ENCODE assay signal across 26 cellular contexts in the genomic region with DNA sequence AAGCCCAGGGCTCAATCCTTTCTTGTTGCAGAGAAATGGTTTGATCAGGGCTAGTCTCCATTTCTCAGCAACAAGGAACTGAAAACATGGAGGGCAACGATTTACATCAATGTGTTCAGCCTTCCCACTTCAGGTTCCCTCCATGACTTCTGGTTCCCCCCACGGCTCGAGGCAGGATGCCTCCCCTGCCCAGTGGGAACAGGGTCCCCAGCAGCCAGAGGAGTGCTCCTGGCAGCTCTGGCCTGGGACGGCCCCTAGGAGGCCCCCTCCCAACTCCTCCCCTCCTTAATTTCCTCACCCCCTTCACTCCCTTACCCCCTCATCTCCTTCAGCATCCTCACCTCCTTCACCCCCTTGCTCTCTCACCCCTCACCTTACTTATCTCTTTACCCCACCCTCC.
"Had no signal": no experiment of that assay in that cellular context is flagged by ENCODE, and none has a peak within 500 bp of the region (broad histone marks: within the 10 kb centered on the region; RNA-seq: fewer than 3 reads in every experiment).

No MANE protein-coding gene starts in this region.

- DNase-seq: activated CD4-positive, alpha-beta T cell treated with anti-CD3 and anti-CD28 coated beads for 36 hours; activated CD4-positive, alpha-beta T cell treated with anti-CD3 and anti-CD28 coated beads, Interleukin-2, amount 50 U/mL, for 48 hours; activated CD4-positive, CD25-positive, alpha-beta regulatory T cell; activated effector memory CD4-positive, alpha-beta T cell treated with Interleukin-2 at 50 U/mL for 16 hours; activated naive CD4-positive, alpha-beta T cell treated with Interleukin-2 at 50 U/mL for 16 hours; activated naive CD8-positive, alpha-beta T cell treated with anti-CD3 and anti-CD28 coated beads for 36 hours; adrenal gland; aorta; body of pancreas; cerebellar nuclear complex; cortex of kidney; hypothalamus; immature natural killer cell; kidney; naive thymus-derived CD8-positive, alpha-beta T cell; posterior cingulate gyrus; sigmoid colon; small intestine; stimulated activated CD4-positive, alpha-beta T cell treated with anti-CD3 and anti-CD28 coated beads, Interleukin-4, amount 100 ng/mL, for 24 hours; substantia nigra; T-helper 1 cell had no signal

- H3K36me3 Mint-ChIP-seq: activated naive CD8-positive, alpha-beta T cell treated with anti-CD3 and anti-CD28 coated beads for 36 hours; memory B cell; naive thymus-derived CD8-positive, alpha-beta T cell; stimulated activated effector memory CD8-positive, alpha-beta T cell treated with anti-CD3 and anti-CD28 coated beads, Interleukin-12 subunit alpha, Interleukin-12 subunit beta, amount 100 ng/mL, for 72 hours had no signal

- H3K27me3 ChIP-seq: adrenal gland, body of pancreas, sigmoid colon had no signal

- H3K27ac ChIP-seq: adrenal gland, body of pancreas, sigmoid colon had no signal

- H3K4me1 ChIP-seq: adrenal gland, body of pancreas had no signal

- H3K9me3 ChIP-seq: adrenal gland, body of pancreas, sigmoid colon had no signal

- H3K4me3 Mint-ChIP-seq: activated CD4-positive, alpha-beta T cell treated with anti-CD3 and anti-CD28 coated beads for 36 hours; activated naive CD8-positive, alpha-beta T cell treated with anti-CD3 and anti-CD28 coated beads for 36 hours; immature natural killer cell; memory B cell; naive thymus-derived CD8-positive, alpha-beta T cell; neural crest cell; stimulated activated effector memory CD8-positive, alpha-beta T cell treated with anti-CD3 and anti-CD28 coated beads, Interleukin-12 subunit alpha, Interleukin-12 subunit beta, amount 100 ng/mL, for 72 hours; stimulated activated naive CD8-positive, alpha-beta T cell treated with anti-CD3 and anti-CD28 coated beads, Interleukin-15, Interleukin-2, amounts not matched to agents 100 ng/mL and 50 ng/mL, for 24 hours; T-helper 2 cell treated with Interferon-gamma antibody and Interleukin-4, amounts not matched to agents 5 μg/mL and 100 μg/mL, for 36 hours had no signal

- ATAC-seq: activated CD4-positive, alpha-beta T cell treated with anti-CD3 and anti-CD28 coated beads for 36 hours; body of pancreas; naive thymus-derived CD8-positive, alpha-beta T cell; stimulated activated effector memory CD8-positive, alpha-beta T cell treated with anti-CD3 and anti-CD28 coated beads, Interleukin-12 subunit alpha, Interleukin-12 subunit beta, amount 100 ng/mL, for 72 hours had no signal

- H3K4me3 ChIP-seq: adrenal gland, body of pancreas, sigmoid colon had no signal

- H3K36me3 ChIP-seq: adrenal gland, sigmoid colon had no signal

- H3K9me3 Mint-ChIP-seq: activated naive CD8-positive, alpha-beta T cell treated with anti-CD3 and anti-CD28 coated beads for 36 hours; immature natural killer cell; memory B cell; naive thymus-derived CD8-positive, alpha-beta T cell; neural crest cell; stimulated activated effector memory CD8-positive, alpha-beta T cell treated with anti-CD3 and anti-CD28 coated beads, Interleukin-12 subunit alpha, Interleukin-12 subunit beta, amount 100 ng/mL, for 72 hours; stimulated activated naive CD8-positive, alpha-beta T cell treated with anti-CD3 and anti-CD28 coated beads, Interleukin-15, Interleukin-2, amounts not matched to agents 100 ng/mL and 50 ng/mL, for 24 hours; T-helper 2 cell treated with Interferon-gamma antibody and Interleukin-4, amounts not matched to agents 5 μg/mL and 100 μg/mL, for 36 hours had no signal

- H3K27me3 Mint-ChIP-seq: activated CD4-positive, alpha-beta T cell treated with anti-CD3 and anti-CD28 coated beads for 36 hours; activated naive CD8-positive, alpha-beta T cell treated with anti-CD3 and anti-CD28 coated beads for 36 hours had no signal

- H3K27ac Mint-ChIP-seq: activated CD4-positive, alpha-beta T cell treated with anti-CD3 and anti-CD28 coated beads for 36 hours; activated naive CD8-positive, alpha-beta T cell treated with anti-CD3 and anti-CD28 coated beads for 36 hours; immature natural killer cell; memory B cell; naive thymus-derived CD8-positive, alpha-beta T cell; stimulated activated effector memory CD8-positive, alpha-beta T cell treated with anti-CD3 and anti-CD28 coated beads, Interleukin-12 subunit alpha, Interleukin-12 subunit beta, amount 100 ng/mL, for 72 hours; stimulated activated naive CD8-positive, alpha-beta T cell treated with anti-CD3 and anti-CD28 coated beads, Interleukin-15, Interleukin-2, amounts not matched to agents 100 ng/mL and 50 ng/mL, for 24 hours; T-helper 2 cell treated with Interferon-gamma antibody and Interleukin-4, amounts not matched to agents 5 μg/mL and 100 μg/mL, for 36 hours had no signal

- H3K4me1 Mint-ChIP-seq: activated CD4-positive, alpha-beta T cell treated with anti-CD3 and anti-CD28 coated beads for 36 hours; immature natural killer cell; memory B cell had no signal
